In the genomic region with DNA sequence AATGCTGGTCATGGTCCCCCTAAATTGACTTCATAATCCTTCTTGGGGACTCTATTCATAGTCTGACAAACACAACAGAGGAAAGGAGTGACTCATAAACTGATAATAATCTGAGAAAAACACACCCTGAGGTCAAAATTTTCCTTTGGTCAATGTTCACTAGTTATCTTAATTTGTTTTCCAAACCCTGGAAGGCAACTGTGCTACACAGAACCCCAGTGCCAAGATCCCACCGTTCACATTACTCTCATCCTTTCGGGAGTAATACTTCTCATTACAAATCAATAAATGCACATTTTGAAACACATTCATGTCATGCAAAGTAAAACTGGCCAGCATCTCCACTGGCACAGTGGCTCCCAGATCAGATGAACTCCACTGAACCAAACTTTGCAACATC, we compare ENCODE assay signal across 18 cellular contexts. TPM values are rescaled to one million over a fixed set of nuclear protein-coding genes. Genes with fewer than 3 reads are reported as not detected.
DNase-seq lines count a peak whose midpoint lies in the region; ATAC-seq and TF ChIP-seq lines count a peak whose summit lies in the region.
"Had no signal": no experiment of that assay in that cellular context is flagged by ENCODE, and none has a peak within 500 bp of the region (broad histone marks: within the 10 kb centered on the region; RNA-seq: fewer than 3 reads in every experiment).

No MANE protein-coding gene starts in this region.

- H3K27ac Mint-ChIP-seq in activated CD8-positive, alpha-beta memory T cell treated with anti-CD3 and anti-CD28 coated beads, Interleukin-2, amount 10 ng/mL, durations not matched to agents 7 days and 5 days = peak overlapping the region; percentile 61
- peak overlapping the region; percentile 76 for H3K27ac Mint-ChIP-seq in activated T-helper 1 cell treated with anti-CD3 and anti-CD28 coated beads, Interleukin-12 subunit alpha, Interleukin-12 subunit beta, Interleukin-2, Interleukin-4 antibody, amounts not matched to agents 30 ng/mL and 10 ng/mL and 1 ng/mL, durations not matched to agents 14 hours and 24 hours and 36 hours

- H3K4me1 ChIP-seq in ovary (ENCODE audit: insufficient read depth) = no peaks in the 10 kb centered on the region
- H3K4me1 ChIP-seq: sigmoid colon had no signal

- H3K9me3 Mint-ChIP-seq in activated CD8-positive, alpha-beta memory T cell treated with anti-CD3 and anti-CD28 coated beads, Interleukin-2, amount 10 ng/mL, durations not matched to agents 7 days and 5 days (ENCODE audit: low read depth) = no peaks in the 10 kb centered on the region
- H3K9me3 Mint-ChIP-seq in activated T-helper 1 cell treated with anti-CD3 and anti-CD28 coated beads, Interleukin-12 subunit alpha, Interleukin-12 subunit beta, Interleukin-2, Interleukin-4 antibody, amounts not matched to agents 30 ng/mL and 10 ng/mL and 1 ng/mL, durations not matched to agents 14 hours and 24 hours and 36 hours = no peaks in the 10 kb centered on the region
- H3K9me3 Mint-ChIP-seq: central memory CD8-positive, alpha-beta T cell had no signal

- no peak overlapping the region for H3K4me3 Mint-ChIP-seq in activated CD8-positive, alpha-beta memory T cell treated with anti-CD3 and anti-CD28 coated beads, Interleukin-2, amount 10 ng/mL, durations not matched to agents 7 days and 5 days
- peak overlapping the region; percentile 31 for H3K4me3 Mint-ChIP-seq in activated T-helper 1 cell treated with anti-CD3 and anti-CD28 coated beads, Interleukin-12 subunit alpha, Interleukin-12 subunit beta, Interleukin-2, Interleukin-4 antibody, amounts not matched to agents 30 ng/mL and 10 ng/mL and 1 ng/mL, durations not matched to agents 14 hours and 24 hours and 36 hours
- H3K4me3 Mint-ChIP-seq: CD4-positive, alpha-beta memory T cell; central memory CD8-positive, alpha-beta T cell had no signal

- TF ChIP-seq CTCF in ovary (IDR thresholded peaks at IDR 0.05) = no peak

- POLR2A ChIA-PET in HEK293T (lab: Yijun Ruan, JAX) = no interaction called here

- no peak for DNase-seq in activated CD8-positive, alpha-beta memory T cell treated with anti-CD3 and anti-CD28 coated beads, Interleukin-2, amount 10 ng/mL, durations not matched to agents 7 days and 5 days
- DNase-seq in activated CD8-positive, alpha-beta memory T cell treated with anti-CD3 and anti-CD28 coated beads for 24 hours = no peak
- DNase-seq in ELR (ENCODE audit: low read depth) (peak; percentile 67), left lobe of liver (ENCODE audit: low spot score) (no peak), kidney glomerular epithelial cell (lab: John Stamatoyannopoulos, UW) (no peak), ovary (no peak), HEK293T (ENCODE audit: extremely low spot score) (no peak)
- no peak for DNase-seq in activated T-helper 1 cell treated with anti-CD3 and anti-CD28 coated beads, Interleukin-12 subunit alpha, Interleukin-12 subunit beta, Interleukin-2, Interleukin-4 antibody, amounts not matched to agents 30 ng/mL and 10 ng/mL and 1 ng/mL, durations not matched to agents 14 hours and 24 hours and 36 hours (ENCODE audit: low spot score)
- DNase-seq: activated CD4-positive, alpha-beta T cell treated with anti-CD3 and anti-CD28 coated beads, Interleukin-2, amount 50 U/mL, for 4 hours; amygdala; CD4-positive, alpha-beta memory T cell; DMS53; NCI-H1105 treated with DMSO at 0.1 percent for 48 hours; NCI-H526; sigmoid colon; stimulated activated CD4-positive, alpha-beta T cell treated with anti-CD3 and anti-CD28 coated beads, Interleukin-1b, Interleukin-23, amount 100 ng/mL, for 48 hours had no signal

- TF ChIP-seq EP300 in ovary (IDR thresholded peaks at IDR 0.05) = no peak

- H3K9me3 ChIP-seq in ovary = no peaks in the 10 kb centered on the region
- H3K9me3 ChIP-seq: sigmoid colon had no signal

- no peaks in the 10 kb centered on the region for H3K36me3 ChIP-seq in ovary

- no peak for TF ChIP-seq POLR2A in ovary (IDR thresholded peaks at IDR 0.05)

- intact Hi-C loops in activated T-helper 1 cell treated with anti-CD3 and anti-CD28 coated beads, Interleukin-12 subunit alpha, Interleukin-12 subunit beta, Interleukin-2, Interleukin-4 antibody, amounts not matched to agents 30 ng/mL and 10 ng/mL and 1 ng/mL, durations not matched to agents 14 hours and 24 hours and 36 hours (cut with micrococcal nuclease) = loop anchor here (1.0 kb wide), 1 partner anchor 18 kb away; no protein-coding TSS in a partner anchor
- intact Hi-C loops in ovary (cut with DNase I) = loop anchor here (5.0 to 10.0 kb wide), 4 partner anchors 63 to 1410 kb away; no protein-coding TSS in a partner anchor

- peaks cover 38% of the 10 kb centered on the region for H3K4me1 Mint-ChIP-seq in activated CD8-positive, alpha-beta memory T cell treated with anti-CD3 and anti-CD28 coated beads, Interleukin-2, amount 10 ng/mL, durations not matched to agents 7 days and 5 days
- H3K4me1 Mint-ChIP-seq in activated T-helper 1 cell treated with anti-CD3 and anti-CD28 coated beads, Interleukin-12 subunit alpha, Interleukin-12 subunit beta, Interleukin-2, Interleukin-4 antibody, amounts not matched to agents 30 ng/mL and 10 ng/mL and 1 ng/mL, durations not matched to agents 14 hours and 24 hours and 36 hours (ENCODE audit: low read depth) = peaks cover 34% of the 10 kb centered on the region
- H3K4me1 Mint-ChIP-seq: central memory CD8-positive, alpha-beta T cell had no signal

- H3K36me3 Mint-ChIP-seq in activated CD8-positive, alpha-beta memory T cell treated with anti-CD3 and anti-CD28 coated beads, Interleukin-2, amount 10 ng/mL, durations not matched to agents 7 days and 5 days = peaks cover 61% of the 10 kb centered on the region
- peaks cover 42% of the 10 kb centered on the region for H3K36me3 Mint-ChIP-seq in activated T-helper 1 cell treated with anti-CD3 and anti-CD28 coated beads, Interleukin-12 subunit alpha, Interleukin-12 subunit beta, Interleukin-2, Interleukin-4 antibody, amounts not matched to agents 30 ng/mL and 10 ng/mL and 1 ng/mL, durations not matched to agents 14 hours and 24 hours and 36 hours (ENCODE audit: low read depth)

- no peaks in the 10 kb centered on the region for H3K27me3 ChIP-seq in ovary
- H3K27me3 ChIP-seq: sigmoid colon had no signal

- no peak overlapping the region for H3K27ac ChIP-seq in ovary
- H3K27ac ChIP-seq: SK-N-MC had no signal

- 67 to 86% (median 70%) methylated on average over 2 of the region's 2 CpGs for WGBS in ovary, 3 donors

- ATAC-seq in activated CD8-positive, alpha-beta memory T cell treated with anti-CD3 and anti-CD28 coated beads, Interleukin-2, amount 10 ng/mL, durations not matched to agents 7 days and 5 days = peak; percentile 11
- ATAC-seq in left lobe of liver = peak; percentile 42

- H3K27me3 Mint-ChIP-seq in activated CD8-positive, alpha-beta memory T cell treated with anti-CD3 and anti-CD28 coated beads, Interleukin-2, amount 10 ng/mL, durations not matched to agents 7 days and 5 days = no peaks in the 10 kb centered on the region
- H3K27me3 Mint-ChIP-seq in activated T-helper 1 cell treated with anti-CD3 and anti-CD28 coated beads, Interleukin-12 subunit alpha, Interleukin-12 subunit beta, Interleukin-2, Interleukin-4 antibody, amounts not matched to agents 30 ng/mL and 10 ng/mL and 1 ng/mL, durations not matched to agents 14 hours and 24 hours and 36 hours (ENCODE audit: insufficient read depth) = no peaks in the 10 kb centered on the region
- H3K27me3 Mint-ChIP-seq: CD4-positive, alpha-beta memory T cell; central memory CD8-positive, alpha-beta T cell had no signal

- no peak overlapping the region for H3K4me3 ChIP-seq in ovary
- H3K4me3 ChIP-seq: sigmoid colon, SK-N-MC had no signal

- CTCF ChIA-PET in activated CD8-positive, alpha-beta memory T cell treated with anti-CD3 and anti-CD28 coated beads, Interleukin-2, amount 10 ng/mL, durations not matched to agents 7 days and 5 days (lab: Charles Lee) = interaction anchor here (0.7 kb wide), 1 partner anchor 118 kb away, joined by 3 read pairs; no protein-coding TSS in a partner anchor
- CTCF ChIA-PET in HEK293T (lab: Yijun Ruan, JAX) = no interaction called here

TF ChIP-seq in HEK293T, 16 proteins besides CTCF, POLR2A, EP300 and RAD21:
- TF ChIP-seq FOXM1 (IDR thresholded peaks at IDR 0.05; ENCODE audit: borderline replicate concordance) = no peak
- no peak for TF ChIP-seq ZNF384 (IDR thresholded peaks at IDR 0.05)
- no peak for TF ChIP-seq SP1 (IDR thresholded peaks at IDR 0.05)
- no peak for TF ChIP-seq NFRKB (IDR thresholded peaks at IDR 0.05)
- no peak for TF ChIP-seq FOXA1 (IDR thresholded peaks at IDR 0.05)
- no peak for TF ChIP-seq BHLHE40 (IDR thresholded peaks at IDR 0.05; ENCODE audit: borderline replicate concordance)
- TF ChIP-seq SUZ12 (IDR thresholded peaks at IDR 0.05) = no peak
- TF ChIP-seq ARNT (IDR thresholded peaks at IDR 0.05) = no peak
- no peak for TF ChIP-seq FOXK2 (IDR thresholded peaks at IDR 0.05)
- no peak for TF ChIP-seq TARDBP (IDR thresholded peaks at IDR 0.05)
TF ChIP-seq in HEK293T: peak in this region for 0.

RNA-seq across cellular contexts. Expression of gene COIL, which starts 23.2 kb away (rescaled TPM):
- 10 to 100 TPM; 16.6 to 21.3 TPM for total RNA-seq in activated CD8-positive, alpha-beta memory T cell treated with anti-CD3 and anti-CD28 coated beads, Interleukin-2, amount 10 ng/mL, durations not matched to agents 7 days and 5 days
- total RNA-seq in activated T-helper 1 cell treated with anti-CD3 and anti-CD28 coated beads, Interleukin-12 subunit alpha, Interleukin-12 subunit beta, Interleukin-2, Interleukin-4 antibody, amounts not matched to agents 30 ng/mL and 10 ng/mL and 1 ng/mL, durations not matched to agents 14 hours and 24 hours and 36 hours = 21.0 and 25.2 TPM in 2 replicates
- 5.9 TPM for total RNA-seq in left lobe of liver
- 10 to 100 TPM; 10.9 to 17.8 (median 12.9) TPM for total RNA-seq in ovary
- 10 to 100 TPM; 12.4 to 14.3 TPM for polyA plus RNA-seq in ovary

RNA-seq across cellular contexts. Expression of gene TRIM25, which starts 23.8 kb away (rescaled TPM):
- total RNA-seq in activated CD8-positive, alpha-beta memory T cell treated with anti-CD3 and anti-CD28 coated beads, Interleukin-2, amount 10 ng/mL, durations not matched to agents 7 days and 5 days = 100 to 1,000 TPM; 166 to 227 TPM
- 86.9 and 98.2 TPM in 2 replicates for total RNA-seq in activated T-helper 1 cell treated with anti-CD3 and anti-CD28 coated beads, Interleukin-12 subunit alpha, Interleukin-12 subunit beta, Interleukin-2, Interleukin-4 antibody, amounts not matched to agents 30 ng/mL and 10 ng/mL and 1 ng/mL, durations not matched to agents 14 hours and 24 hours and 36 hours
- total RNA-seq in left lobe of liver = 55.4 TPM
- total RNA-seq in ovary = 10 to 100 TPM; 23.6 to 57.6 (median 45.9) TPM
- polyA plus RNA-seq in ovary = 10 to 100 TPM; 12.5 to 71.7 TPM

RNA-seq across cellular contexts. Expression of gene SCPEP1, which starts 40.2 kb away (rescaled TPM):
- 10 to 100 TPM; 21.0 to 47.6 TPM for total RNA-seq in activated CD8-positive, alpha-beta memory T cell treated with anti-CD3 and anti-CD28 coated beads, Interleukin-2, amount 10 ng/mL, durations not matched to agents 7 days and 5 days
- total RNA-seq in activated T-helper 1 cell treated with anti-CD3 and anti-CD28 coated beads, Interleukin-12 subunit alpha, Interleukin-12 subunit beta, Interleukin-2, Interleukin-4 antibody, amounts not matched to agents 30 ng/mL and 10 ng/mL and 1 ng/mL, durations not matched to agents 14 hours and 24 hours and 36 hours = 11.6 and 13.9 TPM in 2 replicates
- total RNA-seq in left lobe of liver (11.6 TPM), ovary (10 to 100 TPM; 36.5 to 88.4 (median 56.4) TPM)
- polyA plus RNA-seq in ovary = 100 to 1,000 TPM in 1 of 2 donors, 10 to 100 TPM in 1; 69.5 to 180 TPM
